ENCODE assay signal across 2 cellular contexts in the genomic region with DNA sequence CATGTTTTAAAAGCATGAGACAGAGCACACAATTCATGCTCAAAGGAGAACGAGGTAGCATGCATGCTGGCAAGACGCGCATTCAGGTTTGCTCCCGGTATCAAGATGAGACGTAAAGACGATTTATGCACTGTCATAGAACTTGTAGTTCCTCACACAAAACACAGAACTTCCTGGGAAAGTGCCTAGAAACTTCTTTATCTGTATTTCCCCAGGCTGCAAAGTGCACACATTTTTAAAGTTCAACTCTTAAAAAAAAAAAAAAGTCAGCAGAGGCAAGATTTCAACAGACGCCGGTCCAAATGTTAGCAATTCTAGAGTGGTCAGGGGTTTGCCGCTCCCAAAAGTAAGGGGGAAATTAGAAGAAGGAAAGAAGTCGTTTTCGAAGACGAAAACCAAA.
TF ChIP-seq lines count a peak whose summit lies in the region.

No MANE protein-coding gene starts in this region.

TF ChIP-seq in endothelial cell of umbilical vein, 7 proteins besides CTCF, POLR2A, EP300 and RAD21 (continued from another document):
- no peak for TF ChIP-seq JUN (IDR thresholded peaks at IDR 0.05; ENCODE audit: borderline replicate concordance, insufficient read depth, insufficient read length, low read depth)

TF ChIP-seq in HEK293T, 16 proteins besides CTCF, POLR2A, EP300 and RAD21 (continued from another document):
- no peak for TF ChIP-seq PKNOX1 (IDR thresholded peaks at IDR 0.05)
